ENCODE assay signal across 32 cellular contexts in genomic region chr2:23122681-23123080, GRCh38.
"Had no signal": no experiment of that assay in that cellular context is flagged by ENCODE, and none has a peak within 500 bp of the region (broad histone marks: within the 10 kb centered on the region; RNA-seq: fewer than 3 reads in every experiment).

No MANE protein-coding gene starts in this region.

- H3K36me3 Mint-ChIP-seq: activated CD4-positive, alpha-beta memory T cell treated with anti-CD3 and anti-CD28 coated beads for 36 hours; activated naive CD4-positive, alpha-beta T cell treated with anti-CD3 and anti-CD28 coated beads, Interleukin-2, amount 10 ng/mL, durations not matched to agents 7 days and 5 days; activated naive CD8-positive, alpha-beta T cell treated with anti-CD3 and anti-CD28 coated beads, Interleukin-2, amount 10 ng/mL, durations not matched to agents 7 days and 5 days; brain; mesothelial cell of epicardium; naive B cell; type B pancreatic cell had no signal

- H3K4me3 Mint-ChIP-seq: activated CD4-positive, alpha-beta memory T cell treated with anti-CD3 and anti-CD28 coated beads for 36 hours; activated CD4-positive, alpha-beta T cell treated with anti-CD3 and anti-CD28 coated beads, Interleukin-2, amount 10 ng/mL, durations not matched to agents 24 days and 14 days; activated naive CD4-positive, alpha-beta T cell treated with anti-CD3 and anti-CD28 coated beads, Interleukin-2, amount 10 ng/mL, durations not matched to agents 7 days and 5 days; activated naive CD8-positive, alpha-beta T cell treated with anti-CD3 and anti-CD28 coated beads, Interleukin-2, amount 10 ng/mL, durations not matched to agents 7 days and 5 days; brain; mesothelial cell of epicardium; naive B cell; stimulated activated naive CD8-positive, alpha-beta T cell treated with anti-CD3 and anti-CD28 coated beads, Interleukin-15, amount 100 ng/mL, for 72 hours; T-helper 17 cell; type B pancreatic cell had no signal

- FAIRE-seq: keratinocyte had no signal

- H3K27me3 Mint-ChIP-seq: activated CD4-positive, alpha-beta T cell treated with anti-CD3 and anti-CD28 coated beads, Interleukin-2, amount 10 ng/mL, durations not matched to agents 24 days and 14 days; activated naive CD4-positive, alpha-beta T cell treated with anti-CD3 and anti-CD28 coated beads, Interleukin-2, amount 10 ng/mL, durations not matched to agents 7 days and 5 days; T-helper 17 cell had no signal

- H3K27ac Mint-ChIP-seq: activated CD4-positive, alpha-beta memory T cell treated with anti-CD3 and anti-CD28 coated beads for 36 hours; activated CD4-positive, alpha-beta T cell treated with anti-CD3 and anti-CD28 coated beads, Interleukin-2, amount 10 ng/mL, durations not matched to agents 24 days and 14 days; activated naive CD4-positive, alpha-beta T cell treated with anti-CD3 and anti-CD28 coated beads, Interleukin-2, amount 10 ng/mL, durations not matched to agents 7 days and 5 days; activated naive CD8-positive, alpha-beta T cell treated with anti-CD3 and anti-CD28 coated beads, Interleukin-2, amount 10 ng/mL, durations not matched to agents 7 days and 5 days; brain; mesothelial cell of epicardium; stimulated activated naive CD8-positive, alpha-beta T cell treated with anti-CD3 and anti-CD28 coated beads, Interleukin-15, amount 100 ng/mL, for 72 hours; T-helper 17 cell; type B pancreatic cell had no signal

- H3K4me1 Mint-ChIP-seq: activated CD4-positive, alpha-beta T cell treated with anti-CD3 and anti-CD28 coated beads, Interleukin-2, amount 10 ng/mL, durations not matched to agents 24 days and 14 days; activated naive CD4-positive, alpha-beta T cell treated with anti-CD3 and anti-CD28 coated beads, Interleukin-2, amount 10 ng/mL, durations not matched to agents 7 days and 5 days; activated naive CD8-positive, alpha-beta T cell treated with anti-CD3 and anti-CD28 coated beads, Interleukin-2, amount 10 ng/mL, durations not matched to agents 7 days and 5 days; brain; mesothelial cell of epicardium; naive B cell; stimulated activated naive CD8-positive, alpha-beta T cell treated with anti-CD3 and anti-CD28 coated beads, Interleukin-15, amount 100 ng/mL, for 72 hours; T-helper 17 cell had no signal

- DNase-seq: activated CD4-positive, alpha-beta memory T cell treated with anti-CD3 and anti-CD28 coated beads for 36 hours; activated CD4-positive, alpha-beta T cell treated with anti-CD3 and anti-CD28 coated beads, Interleukin-2, amount 10 ng/mL, durations not matched to agents 24 days and 14 days; activated CD4-positive, CD25-positive, alpha-beta regulatory T cell treated with anti-CD3 and anti-CD28 coated beads, Interleukin-2, amount 50 U/mL, for 72 hours; activated CD8-positive, alpha-beta memory T cell treated with anti-CD3 and anti-CD28 coated beads, Interleukin-2, amount 50 U/mL, for 4 hours; activated gamma-delta T cell; activated naive CD4-positive, alpha-beta T cell treated with anti-CD3 and anti-CD28 coated beads, Interleukin-2, amount 10 ng/mL, durations not matched to agents 7 days and 5 days; activated naive CD8-positive, alpha-beta T cell treated with anti-CD3 and anti-CD28 coated beads, Interleukin-2, amount 10 ng/mL, durations not matched to agents 7 days and 5 days; activated T-cell treated with anti-CD3 and anti-CD28 coated beads, Interleukin-2, amount 50 U/mL, for 1 hour; dorsolateral prefrontal cortex; effector memory CD4-positive, alpha-beta T cell; erythroblast; gastrocnemius medialis; hippocampal formation; left ventricle myocardium inferior; naive B cell; ovary; stimulated activated CD4-positive, alpha-beta T cell treated with anti-CD3 and anti-CD28 coated beads, Interleukin-12 subunit alpha, Interleukin-12 subunit beta, amount 100 ng/mL, for 4 hours; stimulated activated CD4-positive, alpha-beta T cell treated with anti-CD3 and anti-CD28 coated beads, Interleukin-4, amount 100 ng/mL, for 1 hour; stimulated activated naive CD8-positive, alpha-beta T cell treated with anti-CD3 and anti-CD28 coated beads, Interleukin-15, amount 100 ng/mL, for 72 hours; substantia nigra; T-helper 17 cell; T1000; uterus had no signal

- H3K9me3 ChIP-seq: ascending aorta, gastrocnemius medialis, left ventricle myocardium inferior, ovary, prostate gland, right atrium auricular region, uterus had no signal

- H3K4me1 ChIP-seq: ascending aorta, gastrocnemius medialis, left ventricle myocardium inferior, prostate gland, right atrium auricular region, uterus had no signal

- H3K9me3 Mint-ChIP-seq: activated CD4-positive, alpha-beta memory T cell treated with anti-CD3 and anti-CD28 coated beads for 36 hours; activated CD4-positive, alpha-beta T cell treated with anti-CD3 and anti-CD28 coated beads, Interleukin-2, amount 10 ng/mL, durations not matched to agents 24 days and 14 days; activated naive CD4-positive, alpha-beta T cell treated with anti-CD3 and anti-CD28 coated beads, Interleukin-2, amount 10 ng/mL, durations not matched to agents 7 days and 5 days; activated naive CD8-positive, alpha-beta T cell treated with anti-CD3 and anti-CD28 coated beads, Interleukin-2, amount 10 ng/mL, durations not matched to agents 7 days and 5 days; mesothelial cell of epicardium; stimulated activated naive CD8-positive, alpha-beta T cell treated with anti-CD3 and anti-CD28 coated beads, Interleukin-15, amount 100 ng/mL, for 72 hours; type B pancreatic cell had no signal

- ATAC-seq: gastrocnemius medialis; stimulated activated naive CD8-positive, alpha-beta T cell treated with anti-CD3 and anti-CD28 coated beads, Interleukin-15, amount 100 ng/mL, for 72 hours; T-helper 17 cell had no signal

- H3K27ac ChIP-seq: ascending aorta, cardiac muscle cell, coronary artery, dorsolateral prefrontal cortex, gastrocnemius medialis, left ventricle myocardium inferior, ovary, prostate gland, right atrium auricular region, uterus had no signal

- H3K4me3 ChIP-seq: ascending aorta, cardiac muscle cell, coronary artery, dorsolateral prefrontal cortex, gastrocnemius medialis, left ventricle myocardium inferior, ovary, prostate gland, right atrium auricular region, uterus had no signal

- H3K27me3 ChIP-seq: ascending aorta, cardiac muscle cell, gastrocnemius medialis, ovary, right atrium auricular region, uterus had no signal
